ENCODE assay signal across 21 cellular contexts in the genomic region with DNA sequence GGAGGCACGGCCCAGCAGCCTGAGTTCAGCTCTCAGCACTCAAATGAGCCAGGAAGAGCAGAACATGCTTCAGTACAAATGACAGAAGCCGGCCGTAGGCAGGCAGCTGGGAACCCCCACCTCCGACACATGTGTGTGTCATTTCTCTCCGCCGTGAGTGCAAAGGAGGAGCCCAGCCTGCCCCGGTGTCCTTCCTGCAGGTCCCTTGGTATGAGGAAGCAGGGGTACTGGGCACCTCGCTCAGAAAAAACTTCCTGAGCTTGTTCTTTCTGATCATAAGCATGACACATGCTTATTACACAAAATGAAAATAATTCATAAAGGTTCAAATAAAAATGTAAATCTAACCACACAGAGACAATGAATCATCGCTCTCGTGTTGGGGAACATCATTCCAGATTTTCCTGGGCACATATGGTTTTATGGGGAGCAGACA. TPM values are rescaled to one million over a fixed set of nuclear protein-coding genes. Genes with fewer than 3 reads are reported as not detected.
DNase-seq lines count a peak whose midpoint lies in the region; ATAC-seq, FAIRE-seq and TF ChIP-seq lines count a peak whose summit lies in the region.
"Had no signal": no experiment of that assay in that cellular context is flagged by ENCODE, and none has a peak within 500 bp of the region (broad histone marks: within the 10 kb centered on the region; RNA-seq: fewer than 3 reads in every experiment).

No MANE protein-coding gene starts in this region.

- in situ Hi-C loops in mammary epithelial cell (cut with MboI; ENCODE audit: low sequenced_read_pairs in 2 of 2) = no loop called here

- H3K4me1 ChIP-seq in BLaER1 (peaks cover 31% of the 10 kb centered on the region), mammary epithelial cell (ENCODE audit: insufficient read depth, low read length) (peaks cover 15% of the 10 kb centered on the region)
- H3K4me1 ChIP-seq: adrenal gland, gastrocnemius medialis, uterus had no signal

- H3K27ac ChIP-seq in BLaER1 (no peak overlapping the region), mammary epithelial cell (ENCODE audit: insufficient read depth, low read depth, low read length) (no peak overlapping the region)
- H3K27ac ChIP-seq: adrenal gland, gastrocnemius medialis, KMS-11, uterus had no signal

- no peaks in the 10 kb centered on the region for H3K36me3 ChIP-seq in BLaER1
- H3K36me3 ChIP-seq in mammary epithelial cell (ENCODE audit: insufficient read depth, low read length) = no peaks in the 10 kb centered on the region
- H3K36me3 ChIP-seq: adrenal gland, gastrocnemius medialis, uterus had no signal

- 38% methylated on average over 8 of the region's 10 CpGs for WGBS in mammary epithelial cell (ENCODE audit: low coverage, missing lambda C conversion rate)

- H2AFZ ChIP-seq in mammary epithelial cell (ENCODE audit: low read depth, low read length) = no peak overlapping the region

- H3K79me2 ChIP-seq in mammary epithelial cell (ENCODE audit: insufficient read depth, low read length) = no peaks in the 10 kb centered on the region

- H4K20me1 ChIP-seq in BLaER1 = no peaks in the 10 kb centered on the region
- H4K20me1 ChIP-seq in mammary epithelial cell (ENCODE audit: insufficient read depth, low read length) = no peaks in the 10 kb centered on the region

- CTCF ChIA-PET in mammary epithelial cell (lab: Charles Lee; ENCODE audit: low non-redundant PET) = no interaction called here

- FAIRE-seq in HTR-8/SVneo (lab: Jason Lieb, UNC) = no peak
- FAIRE-seq: GM19239 had no signal

- H3K27me3 ChIP-seq in BLaER1 (no peaks in the 10 kb centered on the region), mammary epithelial cell (ENCODE audit: insufficient read depth, low read length) (peaks cover 2% of the 10 kb centered on the region)
- H3K27me3 ChIP-seq: uterus had no signal

- H3K4me2 ChIP-seq in BLaER1 (peak overlapping the region; percentile 66), mammary epithelial cell (ENCODE audit: insufficient read depth, low read depth, low read length) (no peak overlapping the region)
- H3K4me2 ChIP-seq: KMS-11 had no signal

- no peak for ATAC-seq in GM18502 (IDR thresholded peaks at IDR 0.05; ENCODE audit: poor library complexity, unreplicated experiment)
- ATAC-seq: gastrocnemius medialis; stimulated activated effector memory CD8-positive, alpha-beta T cell treated with anti-CD3 and anti-CD28 coated beads, Interleukin-12 subunit alpha, Interleukin-12 subunit beta, amount 100 ng/mL, for 72 hours; WTC11 had no signal

- DNase-seq in HTR-8/SVneo (ENCODE audit: insufficient read length, low spot score) (peak; percentile 30), mammary epithelial cell (peak; percentile 85), kidney tubule cell (ENCODE audit: low spot score) (peak; percentile 73), AG08396 (ENCODE audit: low spot score) (no peak)
- DNase-seq in effector CD8-positive, alpha-beta T cell (lab: John Stamatoyannopoulos, UW) = no peak
- no peak for DNase-seq in stimulated activated naive CD4-positive, alpha-beta T cell (lab: John Stamatoyannopoulos, UW)
- DNase-seq: activated T-cell treated with anti-CD3 and anti-CD28 coated beads for 4 hours, adrenal gland, gastrocnemius medialis, GOT3, NCI-H2107, SW 1271, uterus had no signal

- intact Hi-C loops in mammary epithelial cell (cut with micrococcal nuclease) = no loop called here

- H3K9me3 ChIP-seq in BLaER1 (peaks cover 10% of the 10 kb centered on the region), mammary epithelial cell (replicated peaks; ENCODE audit: insufficient read depth, low read length) (no peaks in the 10 kb centered on the region)
- H3K9me3 ChIP-seq: adrenal gland, gastrocnemius medialis, uterus had no signal

- H3K9ac ChIP-seq in BLaER1 = no peak overlapping the region
- no peak overlapping the region for H3K9ac ChIP-seq in mammary epithelial cell (ENCODE audit: insufficient read depth, low read length)
- H3K9ac ChIP-seq: KMS-11 had no signal

- no TSS peak for BruUV-seq in mammary epithelial cell (replicated peaks; lab: Mats Ljungman, UMichigan)

- no peak overlapping the region for H3K4me3 ChIP-seq in BLaER1
- H3K4me3 ChIP-seq in mammary epithelial cell (replicated peaks in 1 of 3; ENCODE audit: insufficient read depth in 1 of 3, low read depth in 2 of 3, low read length in 3 of 3) = no peak overlapping the region
- H3K4me3 ChIP-seq: adrenal gland, gastrocnemius medialis, uterus had no signal

- dilution Hi-C loops in mammary epithelial cell (cut with HindIII; ENCODE audit: low sequenced_read_pairs) = no loop called here

- no peak for TF ChIP-seq CTCF in mammary epithelial cell (conservative IDR thresholded peaks at IDR 0.05 in 1 of 2, IDR thresholded peaks at IDR 0.05 in 1 of 2; ENCODE audit: extremely low read depth in 1 of 2, insufficient read depth in 1 of 2, low read depth in 1 of 2, low read length in 2 of 2)

RNA-seq across cellular contexts. Expression of gene KCNF1, which starts 35.3 kb away (rescaled TPM):
- total RNA-seq in mammary epithelial cell = 1 to 10 TPM in 1 of 2 donors, under 1 TPM in 1; 0.54 to 2.5 TPM
- polyA plus RNA-seq in mammary epithelial cell = 0.26 TPM
- not detected for polyA minus RNA-seq in mammary epithelial cell
- total RNA-seq: gastrocnemius medialis, renal cortical epithelial cell had no signal
- polyA plus RNA-seq: BJ had no signal

Comparison
In these comparisons a context has a peak if more than half of its experiments do, and no peak if none do; other contexts are left out.
1. DNase-seq: peak in HTR-8/SVneo (single experiment), mammary epithelial cell (single experiment) and kidney tubule cell (single experiment); none in AG08396 (single experiment), effector CD8-positive, alpha-beta T cell (single experiment) and stimulated activated naive CD4-positive, alpha-beta T cell (0 of 6).